Comparison of ENCODE assay signal across 12 cellular contexts in the genomic region with DNA sequence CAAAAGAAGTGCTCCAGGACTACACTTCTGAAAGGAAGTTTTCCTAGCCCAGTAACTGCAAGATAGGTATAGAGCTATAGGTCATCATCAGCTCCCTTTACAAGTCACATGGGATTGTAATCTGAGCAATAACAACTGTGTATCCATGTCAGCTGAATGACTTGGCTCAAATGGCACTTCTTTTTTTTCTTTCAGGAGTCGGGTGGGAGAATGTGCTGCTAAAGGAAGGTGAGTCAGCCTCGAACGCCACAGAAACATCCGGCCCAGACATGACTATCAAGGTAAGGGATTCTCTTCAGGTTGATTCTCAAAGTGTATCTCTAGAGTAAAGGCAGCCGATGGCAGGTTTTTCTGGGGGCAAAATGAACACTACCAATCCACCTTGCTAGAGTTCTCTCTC.
DNase-seq lines count a peak whose midpoint lies in the region; ATAC-seq lines count a peak whose summit lies in the region.
"Had no signal": no experiment of that assay in that cellular context is flagged by ENCODE, and none has a peak within 500 bp of the region (broad histone marks: within the 10 kb centered on the region; RNA-seq: fewer than 3 reads in every experiment).

No MANE protein-coding gene starts in this region.

- H3K27me3 ChIP-seq in mesendoderm (ENCODE audit: insufficient read depth, low read length, poor library complexity): no peaks in the 10 kb centered on the region
- H3K27me3 ChIP-seq in Karpas-422 (ENCODE audit: low read length): no peaks in the 10 kb centered on the region
- H3K27me3 ChIP-seq: tibial nerve had no signal

- in situ Hi-C loops in KBM-7 (cut with MboI; ENCODE audit: low pct_unique_long_range_greater_than_20kb, low sequenced_read_pairs): no loop called here

- H3K79me1 ChIP-seq in mesendoderm (ENCODE audit: low read length): no peaks in the 10 kb centered on the region

- no peak overlapping the region for H2BK120ac ChIP-seq in mesendoderm (ENCODE audit: low read depth, low read length)

- no peak overlapping the region for H3K4ac ChIP-seq in mesendoderm (ENCODE audit: low read depth, low read length)

- DNase-seq in DMS 273 (lab: John Stamatoyannopoulos, UW; ENCODE audit: unreplicated experiment) (peak; percentile 13), DMS 273 treated with DMSO at 0.1 percent for 48 hours (lab: John Stamatoyannopoulos, UW) (no peak), KBM-7 (peak; percentile 17), amniotic epithelial cell (ENCODE audit: low read depth) (peak; percentile 72), mesendoderm (peak; percentile 60), Karpas-422 (no peak), AML-193 (lab: John Stamatoyannopoulos, UW) (no peak)
- DNase-seq: MM.1S, small intestine had no signal

- H3K18ac ChIP-seq in mesendoderm (ENCODE audit: low read length): no peak overlapping the region

- no peak for ATAC-seq in GM21528 (IDR thresholded peaks at IDR 0.05; ENCODE audit: low FRiP score, unreplicated experiment)

- H4K20me1 ChIP-seq in Karpas-422 (ENCODE audit: insufficient read depth, low read depth, low read length): no peaks in the 10 kb centered on the region

- H2AFZ ChIP-seq in Karpas-422 (ENCODE audit: low read length): no peak overlapping the region

- H4K5ac ChIP-seq in mesendoderm (ENCODE audit: low read length): no peak overlapping the region

- H3K79me2 ChIP-seq in mesendoderm (ENCODE audit: control insufficient read depth, insufficient read depth, low read length) (no peaks in the 10 kb centered on the region), Karpas-422 (ENCODE audit: low read length) (no peaks in the 10 kb centered on the region)

- no peaks in the 10 kb centered on the region for H3K9me3 ChIP-seq in Karpas-422 (ENCODE audit: low read length)
- H3K9me3 ChIP-seq: tibial nerve had no signal

- no peak overlapping the region for H2BK15ac ChIP-seq in mesendoderm (replicated peaks; ENCODE audit: low read depth)

- H3K4me3 ChIP-seq in mesendoderm (ENCODE audit: low read length) (no peak overlapping the region), Karpas-422 (ENCODE audit: low read length) (no peak overlapping the region)
- H3K4me3 ChIP-seq: tibial nerve had no signal

- no peak overlapping the region for H3K56ac ChIP-seq in mesendoderm (ENCODE audit: low read length)

- no peaks in the 10 kb centered on the region for H3K9me2 ChIP-seq in Karpas-422 (replicated peaks; ENCODE audit: insufficient read depth, low read length)

- H3K4me2 ChIP-seq in mesendoderm (ENCODE audit: low read length): no peak overlapping the region
- no peak overlapping the region for H3K4me2 ChIP-seq in Karpas-422 (ENCODE audit: low read depth, low read length, poor library complexity, severe bottlenecking)

- no peak overlapping the region for H2AK5ac ChIP-seq in mesendoderm (ENCODE audit: low read length)

- no CpG with 5 or more reads among the region's 5 CpGs for WGBS in mesendoderm (ENCODE audit: extremely low coverage, insufficient coverage, low lambda C conversion rate)

- no peak overlapping the region for H3K23ac ChIP-seq in mesendoderm (ENCODE audit: low read length)

- no peak overlapping the region for H2BK5ac ChIP-seq in mesendoderm (ENCODE audit: low read length)

- H3K4me1 ChIP-seq in mesendoderm (ENCODE audit: control insufficient read depth, low read depth, low read length) (no peaks in the 10 kb centered on the region), Karpas-422 (ENCODE audit: low read length) (no peaks in the 10 kb centered on the region)

- no peak overlapping the region for H3K9ac ChIP-seq in mesendoderm (ENCODE audit: low read length)
- H3K9ac ChIP-seq in Karpas-422 (ENCODE audit: low read length): no peak overlapping the region

- H3K27ac ChIP-seq in mesendoderm (ENCODE audit: low read depth, low read length) (no peak overlapping the region), Karpas-422 (ENCODE audit: low read length) (no peak overlapping the region)
- H3K27ac ChIP-seq: 22Rv1, tibial nerve had no signal

- H4K8ac ChIP-seq in mesendoderm (ENCODE audit: low read depth, low read length): no peak overlapping the region

- H3K36me3 ChIP-seq in mesendoderm (ENCODE audit: control insufficient read depth, insufficient read depth, low read length) (no peaks in the 10 kb centered on the region), Karpas-422 (ENCODE audit: insufficient read depth, low read length) (no peaks in the 10 kb centered on the region)
- H3K36me3 ChIP-seq: tibial nerve had no signal

Comparison
In these comparisons a context has a peak if more than half of its experiments do, and no peak if none do; other contexts are left out.
1. DNase-seq: peak in DMS 273 (single experiment), KBM-7 (single experiment), amniotic epithelial cell (single experiment) and mesendoderm (single experiment); none in DMS 273 treated with DMSO at 0.1 percent for 48 hours (single experiment), Karpas-422 (single experiment) and AML-193 (0 of 2).